In the genomic region with DNA sequence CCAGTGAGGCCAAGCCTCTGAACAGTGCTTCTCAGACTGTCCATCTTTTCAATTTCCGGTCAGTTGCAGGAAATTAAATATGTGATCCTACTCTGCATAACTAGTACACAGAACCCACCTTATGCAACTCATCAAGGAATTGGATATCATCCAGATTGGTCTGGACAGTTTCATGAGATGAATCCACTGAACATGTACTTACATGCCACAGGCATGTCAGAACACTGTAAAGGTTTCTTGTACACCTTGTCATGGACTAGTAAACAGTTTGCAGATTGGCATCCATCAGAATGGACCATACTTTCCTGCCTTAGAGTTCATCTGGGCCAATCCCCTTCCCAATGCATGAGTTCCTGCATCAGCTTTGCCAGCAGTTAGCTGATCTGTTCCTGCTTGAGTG, we compare ENCODE assay signal across 1 cellular context.
TF ChIP-seq lines count a peak whose summit lies in the region.

No MANE protein-coding gene starts in this region.

TF ChIP-seq in H1, 55 proteins besides CTCF, POLR2A, EP300 and RAD21:
- TF ChIP-seq SP2 (IDR thresholded peaks at IDR 0.05; ENCODE audit: low read length) (no peak), TCF12 (IDR thresholded peaks at IDR 0.05; ENCODE audit: low read depth, low read length) (no peak), YY1 (IDR thresholded peaks at IDR 0.05; ENCODE audit: low read depth, low read length) (no peak), KDM5A (IDR thresholded peaks at IDR 0.05; ENCODE audit: low read length) (no peak), HDAC2 (IDR thresholded peaks at IDR 0.05; ENCODE audit: borderline replicate concordance in 1 of 2, low read depth in 2 of 2, low read length in 2 of 2) (no peak), CHD2 (IDR thresholded peaks at IDR 0.05; ENCODE audit: low read length) (no peak), RBBP5 (IDR thresholded peaks at IDR 0.05; ENCODE audit: borderline replicate concordance, low read depth, low read length) (no peak), NANOG (IDR thresholded peaks at IDR 0.05; ENCODE audit: insufficient read depth, low read depth, low read length, poor library complexity, severe bottlenecking) (no peak), BCL11A (IDR thresholded peaks at IDR 0.05; ENCODE audit: low read depth in 2 of 2, low read length in 2 of 2) (no peak), POLR2AphosphoS5 (IDR thresholded peaks at IDR 0.05; ENCODE audit: low read depth, low read length) (no peak), JUND (IDR thresholded peaks at IDR 0.05; ENCODE audit: low read length) (no peak), FOSL1 (IDR thresholded peaks at IDR 0.05; ENCODE audit: insufficient read depth, low read depth, low read length) (no peak), MAFK (IDR thresholded peaks at IDR 0.05; ENCODE audit: low read depth, low read length) (no peak), BRCA1 (IDR thresholded peaks at IDR 0.05; ENCODE audit: low read depth, low read length) (no peak)
- TF ChIP-seq, protein P1, sequence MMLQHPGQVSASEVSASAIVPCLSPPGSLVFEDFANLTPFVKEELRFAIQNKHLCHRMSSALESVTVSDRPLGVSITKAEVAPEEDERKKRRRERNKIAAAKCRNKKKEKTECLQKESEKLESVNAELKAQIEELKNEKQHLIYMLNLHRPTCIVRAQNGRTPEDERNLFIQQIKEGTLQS (IDR thresholded peaks at IDR 0.05; ENCODE audit: insufficient read depth, low read depth, low read length): no peak
